In genomic region chr2:203841654-203842053, GRCh38 we compare ENCODE assay signal across 9 cellular contexts. TPM values are rescaled to one million over a fixed set of nuclear protein-coding genes. Genes with fewer than 3 reads are reported as not detected.
"Had no signal": no experiment of that assay in that cellular context is flagged by ENCODE, and none has a peak within 500 bp of the region (broad histone marks: within the 10 kb centered on the region; RNA-seq: fewer than 3 reads in every experiment).

No MANE protein-coding gene starts in this region.

- H3K4me3 ChIP-seq: K562 had no signal

- H3K27ac ChIP-seq: HL-60 had no signal

- H3K4me3 Mint-ChIP-seq: IgD-negative memory B cell had no signal

- H3K9me3 Mint-ChIP-seq: IgD-negative memory B cell had no signal

- DNase-seq: KG1 had no signal

- ATAC-seq: HepG2, K562 had no signal

- H3K27ac Mint-ChIP-seq: IgD-negative memory B cell had no signal

- FAIRE-seq: HepG2, HTR-8/SVneo, K562 had no signal

- H3K4me1 Mint-ChIP-seq: IgD-negative memory B cell had no signal

RNA-seq across cellular contexts. Expression of gene CTLA4, which starts 25.9 kb away (rescaled TPM):
- total RNA-seq: HepG2, HT-29, HT1080, IMR-90 had no signal
- polyA plus RNA-seq: IgD-negative memory B cell, IMR-90 had no signal
